In genomic region chr9:127422787-127423186, GRCh38 we compare ENCODE assay signal across 9 cellular contexts. TPM values are rescaled to one million over a fixed set of nuclear protein-coding genes. Genes with fewer than 3 reads are reported as not detected.
DNase-seq lines count a peak whose midpoint lies in the region; ATAC-seq, FAIRE-seq and TF ChIP-seq lines count a peak whose summit lies in the region.
"Had no signal": no experiment of that assay in that cellular context is flagged by ENCODE, and none has a peak within 500 bp of the region (broad histone marks: within the 10 kb centered on the region; RNA-seq: fewer than 3 reads in every experiment).

No MANE protein-coding gene starts in this region.

- CTCF ChIA-PET in HepG2 (lab: Yijun Ruan, JAX; ENCODE audit: low intra/inter-chr PET ratio, low total read pairs): no interaction called here

- no peak for FAIRE-seq in HepG2 (lab: Jason Lieb, UNC)

- H3K4me3 Mint-ChIP-seq in activated T-cell treated with anti-CD3 and anti-CD28 coated beads, Interleukin-2, amount 50 U/mL, for 4 hours: peak overlapping the region; percentile 99
- peak overlapping the region; percentile 98 for H3K4me3 Mint-ChIP-seq in activated naive CD8-positive, alpha-beta T cell treated with anti-CD3 and anti-CD28 coated beads, Interleukin-2, amount 10 ng/mL, durations not matched to agents 7 days and 5 days

- H3K9me3 ChIP-seq in HepG2 (ENCODE audit: low read length) (no peaks in the 10 kb centered on the region), thyroid gland (no peaks in the 10 kb centered on the region)

- no peak for TF ChIP-seq POLR2A in HepG2 (IDR thresholded peaks at IDR 0.05; ENCODE audit: insufficient read depth in 1 of 2, low read depth in 2 of 2, low read length in 2 of 2)
- no peak for TF ChIP-seq POLR2A in thyroid gland (IDR thresholded peaks at IDR 0.05)

- TF ChIP-seq EP300 in HepG2 (IDR thresholded peaks at IDR 0.05; ENCODE audit: low read depth in 2 of 2, low read length in 2 of 2): no peak
- TF ChIP-seq EP300 in HepG2 (CRISPR knock-in tag; IDR thresholded peaks at IDR 0.05; ENCODE audit: borderline replicate concordance): no peak

- no peaks in the 10 kb centered on the region for H4K20me1 ChIP-seq in HepG2 (ENCODE audit: insufficient read depth, low read length)

- 7% methylated on average over 4 of the region's 6 CpGs for WGBS in HepG2 (ENCODE audit: low lambda C conversion rate)
- WGBS in thyroid gland, 2 donors: 44 to 57% methylated on average over 6 of the region's 6 CpGs

- peaks cover 42% of the 10 kb centered on the region for H3K4me1 Mint-ChIP-seq in activated T-cell treated with anti-CD3 and anti-CD28 coated beads, Interleukin-2, amount 50 U/mL, for 4 hours (ENCODE audit: low read depth)
- H3K4me1 Mint-ChIP-seq in activated naive CD8-positive, alpha-beta T cell treated with anti-CD3 and anti-CD28 coated beads, Interleukin-2, amount 10 ng/mL, durations not matched to agents 7 days and 5 days: peaks cover 28% of the 10 kb centered on the region

- no peak for ATAC-seq in activated T-cell treated with anti-CD3 and anti-CD28 coated beads, Interleukin-2, amount 50 U/mL, for 4 hours
- no peak for ATAC-seq in activated naive CD8-positive, alpha-beta T cell treated with anti-CD3 and anti-CD28 coated beads, Interleukin-2, amount 10 ng/mL, durations not matched to agents 7 days and 5 days (ENCODE audit: low read depth)
- ATAC-seq in HepG2 (no peak), GM18909 (IDR thresholded peaks at IDR 0.05; ENCODE audit: poor library complexity, unreplicated experiment) (no peak)

- intact Hi-C loops in HepG2 (cut with micrococcal nuclease; ENCODE audit: unreplicated experiment): loop anchor here (5.0 kb wide), 1 partner anchor 210 kb away; no protein-coding TSS in a partner anchor
- intact Hi-C loops in thyroid gland (cut with DNase I): no loop called here

- H3K36me3 Mint-ChIP-seq in activated T-cell treated with anti-CD3 and anti-CD28 coated beads, Interleukin-2, amount 50 U/mL, for 4 hours (ENCODE audit: insufficient read depth): peaks cover 6% of the 10 kb centered on the region
- H3K36me3 Mint-ChIP-seq in activated naive CD8-positive, alpha-beta T cell treated with anti-CD3 and anti-CD28 coated beads, Interleukin-2, amount 10 ng/mL, durations not matched to agents 7 days and 5 days: peaks cover 12% of the 10 kb centered on the region

- H3K4me1 ChIP-seq in HepG2 (ENCODE audit: insufficient read depth, low read length) (peaks cover 47% of the 10 kb centered on the region), thyroid gland (peaks cover 22 to 26% of the 10 kb centered on the region in 2 donors)

- H3K27me3 Mint-ChIP-seq in activated T-cell treated with anti-CD3 and anti-CD28 coated beads, Interleukin-2, amount 50 U/mL, for 4 hours (ENCODE audit: low read depth): no peaks in the 10 kb centered on the region
- no peaks in the 10 kb centered on the region for H3K27me3 Mint-ChIP-seq in activated naive CD8-positive, alpha-beta T cell treated with anti-CD3 and anti-CD28 coated beads, Interleukin-2, amount 10 ng/mL, durations not matched to agents 7 days and 5 days

- POLR2A ChIA-PET in activated naive CD8-positive, alpha-beta T cell treated with anti-CD3 and anti-CD28 coated beads, Interleukin-2, amount 10 ng/mL, durations not matched to agents 7 days and 5 days (lab: Charles Lee): interaction anchor here (1.0 to 5.4 kb wide), 3 partner anchors 26 to 32 kb away, joined by 3 to 53 read pairs (median 4); partner anchors contain the start of genes LRSAM1, RPL12 and SLC2A8
- POLR2A ChIA-PET in HepG2 (lab: Yijun Ruan, JAX): interaction anchor here (1.0 to 3.3 kb wide), 7 partner anchors 24 to 198 kb away, joined by 3 to 39 read pairs (median 11); partner anchors contain the start of genes LRSAM1, RPL12 and SLC2A8

- H3K9ac ChIP-seq in HepG2 (ENCODE audit: insufficient read depth, low read depth, low read length): peak overlapping the region; percentile 88

- TF ChIP-seq CTCF in HepG2 (CRISPR knock-in tag; IDR thresholded peaks at IDR 0.05) (no peak), thyroid gland (IDR thresholded peaks at IDR 0.05) (no peak)

- H3K27me3 ChIP-seq in HepG2 (ENCODE audit: control insufficient read depth in 1 of 2, insufficient read depth in 2 of 2, low read length in 2 of 2): no peaks in the 10 kb centered on the region; a peak in 1 of 5 replicates
- no peaks in the 10 kb centered on the region for H3K27me3 ChIP-seq in thyroid gland

- H3K4me2 ChIP-seq in HepG2 (ENCODE audit: low read depth, low read length): peak overlapping the region; percentile 89

- TF ChIP-seq RAD21 in HepG2 (CRISPR knock-in tag; IDR thresholded peaks at IDR 0.05): no peak

- H3K36me3 ChIP-seq in HepG2 (replicated peaks in 1 of 2; ENCODE audit: control insufficient read depth in 1 of 2, insufficient read depth in 2 of 2, low read length in 2 of 2) (0 out of 5 replicates have a peak, but pooled peaks cover 0 to under 1% of the 10 kb centered on the region in 2 experiments), thyroid gland (no peaks in the 10 kb centered on the region)

- H2AFZ ChIP-seq in HepG2 (ENCODE audit: low read length): no peak overlapping the region

- DNase-seq in activated T-cell treated with anti-CD3 and anti-CD28 coated beads, Interleukin-2, amount 50 U/mL, for 4 hours: no peak
- DNase-seq in activated T-cell treated with anti-CD3 and anti-CD28 coated beads, Interleukin-2, amount 50 U/mL, for 48 hours: no peak
- no peak for DNase-seq in activated naive CD8-positive, alpha-beta T cell treated with anti-CD3 and anti-CD28 coated beads, Interleukin-2, amount 10 ng/mL, durations not matched to agents 7 days and 5 days
- DNase-seq in HepG2 (ENCODE audit: low spot score) (no peak), thyroid gland (no peak), GDM1 (lab: John Stamatoyannopoulos, UW) (no peak), dermis blood vessel endothelial cell (no peak)
- DNase-seq: NCI-H2107 had no signal

- peaks cover 47% of the 10 kb centered on the region for H3K79me2 ChIP-seq in HepG2 (ENCODE audit: insufficient read depth, low read length)

- H3K4me3 ChIP-seq in HepG2 (replicated peaks in 1 of 3; ENCODE audit: insufficient read depth in 1 of 3, low read depth in 2 of 3, low read length in 3 of 3) (peak overlapping the region; percentile 87 to 97 (median 93)), thyroid gland (replicated peaks in 1 of 3) (peak overlapping the region in 2 of 3 donors; percentile 45 to 76)

- H3K27ac ChIP-seq in HepG2 (ENCODE audit: extremely low read length, insufficient read depth, low read length) (peak overlapping the region; percentile 95), thyroid gland (no peak overlapping the region)

- BruUV-seq in HepG2 (replicated peaks; lab: Mats Ljungman, UMichigan): no TSS peak

- H3K9me3 Mint-ChIP-seq in activated T-cell treated with anti-CD3 and anti-CD28 coated beads, Interleukin-2, amount 50 U/mL, for 4 hours: no peaks in the 10 kb centered on the region
- no peaks in the 10 kb centered on the region for H3K9me3 Mint-ChIP-seq in activated naive CD8-positive, alpha-beta T cell treated with anti-CD3 and anti-CD28 coated beads, Interleukin-2, amount 10 ng/mL, durations not matched to agents 7 days and 5 days

- H3K27ac Mint-ChIP-seq in activated naive CD8-positive, alpha-beta T cell treated with anti-CD3 and anti-CD28 coated beads, Interleukin-2, amount 10 ng/mL, durations not matched to agents 7 days and 5 days: no peak overlapping the region

- in situ Hi-C loops in HepG2 (cut with HindIII; ENCODE audit: extremely low pct_ligation_motif_present, low pct_unique_long_range_greater_than_20kb): no loop called here

RNA-seq across cellular contexts. Expression of gene ZNF79, which starts 1.4 kb away (rescaled TPM):
- 10 to 100 TPM in 2 of 3 donors, 1 to 10 TPM in 1; 9.0 to 14.0 (median 13.6) TPM for total RNA-seq in activated T-cell treated with anti-CD3 and anti-CD28 coated beads, Interleukin-2, amount 50 U/mL, for 4 hours
- total RNA-seq in activated naive CD8-positive, alpha-beta T cell treated with anti-CD3 and anti-CD28 coated beads, Interleukin-2, amount 10 ng/mL, durations not matched to agents 7 days and 5 days: 10 to 100 TPM; 14.2 to 15.0 TPM
- 7.3 and 8.1 TPM in 2 replicates for total RNA-seq in HepG2 (2016; rRNA removed; fragmentation: Illumina TruSeq; extraction: Trizol)
- total RNA-seq in HepG2 (2016; cell fraction: cytosol; rRNA removed; fragmentation: Illumina TruSeq; extraction: Trizol; ENCODE audit: low read depth): 3.1 and 3.7 TPM in 2 replicates
- 7.1 and 8.1 TPM in 2 replicates for total RNA-seq in HepG2 (2016; cell fraction: insoluble cytoplasmic fraction; rRNA removed; fragmentation: Illumina TruSeq; extraction: Trizol)
- total RNA-seq in HepG2 (2016; cell fraction: membrane; rRNA removed; fragmentation: Illumina TruSeq; extraction: Trizol): 5.0 and 6.4 TPM in 2 replicates
- total RNA-seq in HepG2 (2016; cell fraction: nucleus; rRNA removed; fragmentation: Illumina TruSeq; extraction: Trizol): 6.5 and 7.4 TPM in 2 replicates
- 3.7 and 4.0 TPM in 2 replicates for polyA plus RNA-seq in HepG2 (2011; rRNA removed)
- 2.4 and 2.7 TPM in 2 replicates for polyA plus RNA-seq in HepG2 (2011; cell fraction: cytosol; rRNA removed)
- polyA plus RNA-seq in HepG2 (2011; cell fraction: nucleus; rRNA removed): 6.0 and 7.5 TPM in 2 replicates
- 2.6 and 3.2 TPM in 2 replicates for polyA plus RNA-seq in HepG2 (2012)
- polyA plus RNA-seq in HepG2 (2016; cell fraction: cytosol; fragmentation: Illumina TruSeq; extraction: Trizol; ENCODE audit: low read depth): 0.52 and 0.70 TPM in 2 replicates
- polyA plus RNA-seq in HepG2 (2016; cell fraction: insoluble cytoplasmic fraction; fragmentation: Illumina TruSeq; extraction: Trizol; ENCODE audit: low read depth): 4.7 TPM in 2 replicates
- 1.3 and 1.4 TPM in 2 replicates for polyA plus RNA-seq in HepG2 (2016; cell fraction: membrane; fragmentation: Illumina TruSeq; extraction: Trizol; ENCODE audit: low read depth)
- polyA plus RNA-seq in HepG2 (2016; cell fraction: nucleus; fragmentation: Illumina TruSeq; extraction: Trizol; ENCODE audit: insufficient read depth, low read depth): 8.9 and 9.1 TPM in 2 replicates
- 6.0 and 28.4 TPM in 2 replicates for polyA minus RNA-seq in HepG2 (2011; rRNA and poly(A)+ RNA removed; ENCODE audit: low replicate concordance)
- 3.7 and 4.2 TPM in 2 replicates for polyA minus RNA-seq in HepG2 (2011; cell fraction: cytosol; rRNA and poly(A)+ RNA removed)
- polyA minus RNA-seq in HepG2 (2011; cell fraction: nucleus; rRNA and poly(A)+ RNA removed): 7.9 and 11.3 TPM in 2 replicates
- total RNA-seq in thyroid gland: 10 to 100 TPM; 10.6 to 19.4 (median 15.9) TPM
- 11.8 and 14.8 TPM in 2 replicates for total RNA-seq in dermis blood vessel endothelial cell

RNA-seq across cellular contexts. Expression of gene SLC2A8, which starts 25.8 kb away (rescaled TPM):
- total RNA-seq in activated T-cell treated with anti-CD3 and anti-CD28 coated beads, Interleukin-2, amount 50 U/mL, for 4 hours: 1 to 10 TPM; 1.9 to 3.2 (median 3.0) TPM
- 1 to 10 TPM; 3.4 to 4.1 TPM for total RNA-seq in activated naive CD8-positive, alpha-beta T cell treated with anti-CD3 and anti-CD28 coated beads, Interleukin-2, amount 10 ng/mL, durations not matched to agents 7 days and 5 days
- total RNA-seq in HepG2 (2016; rRNA removed; fragmentation: Illumina TruSeq; extraction: Trizol): 24.0 and 48.6 TPM in 2 replicates
- 25.8 and 26.2 TPM in 2 replicates for total RNA-seq in HepG2 (2016; cell fraction: cytosol; rRNA removed; fragmentation: Illumina TruSeq; extraction: Trizol; ENCODE audit: low read depth)
- 22.9 and 51.3 TPM in 2 replicates for total RNA-seq in HepG2 (2016; cell fraction: insoluble cytoplasmic fraction; rRNA removed; fragmentation: Illumina TruSeq; extraction: Trizol)
- total RNA-seq in HepG2 (2016; cell fraction: membrane; rRNA removed; fragmentation: Illumina TruSeq; extraction: Trizol): 32.1 and 33.0 TPM in 2 replicates
- total RNA-seq in HepG2 (2016; cell fraction: nucleus; rRNA removed; fragmentation: Illumina TruSeq; extraction: Trizol): 53.8 and 57.0 TPM in 2 replicates
- 22.6 and 37.2 TPM in 2 replicates for polyA plus RNA-seq in HepG2 (2011; rRNA removed)
- polyA plus RNA-seq in HepG2 (2011; cell fraction: cytosol; rRNA removed): 20.3 and 26.4 TPM in 2 replicates
- 73.4 and 80.9 TPM in 2 replicates for polyA plus RNA-seq in HepG2 (2011; cell fraction: nucleus; rRNA removed)
- polyA plus RNA-seq in HepG2 (2012): 15.9 and 25.8 TPM in 2 replicates
- polyA plus RNA-seq in HepG2 (2016; cell fraction: cytosol; fragmentation: Illumina TruSeq; extraction: Trizol; ENCODE audit: low read depth): 18.5 and 21.9 TPM in 2 replicates
- 22.6 and 24.1 TPM in 2 replicates for polyA plus RNA-seq in HepG2 (2016; cell fraction: insoluble cytoplasmic fraction; fragmentation: Illumina TruSeq; extraction: Trizol; ENCODE audit: low read depth)
- 21.2 and 23.1 TPM in 2 replicates for polyA plus RNA-seq in HepG2 (2016; cell fraction: membrane; fragmentation: Illumina TruSeq; extraction: Trizol; ENCODE audit: low read depth)
- polyA plus RNA-seq in HepG2 (2016; cell fraction: nucleus; fragmentation: Illumina TruSeq; extraction: Trizol; ENCODE audit: insufficient read depth, low read depth): 112 and 118 TPM in 2 replicates
- 29.8 and 66.3 TPM in 2 replicates for polyA minus RNA-seq in HepG2 (2011; rRNA and poly(A)+ RNA removed; ENCODE audit: low replicate concordance)
- 13.0 and 13.3 TPM in 2 replicates for polyA minus RNA-seq in HepG2 (2011; cell fraction: cytosol; rRNA and poly(A)+ RNA removed)
- polyA minus RNA-seq in HepG2 (2011; cell fraction: nucleus; rRNA and poly(A)+ RNA removed): 25.1 and 26.0 TPM in 2 replicates
- 10 to 100 TPM; 25.4 to 38.2 (median 29.9) TPM for total RNA-seq in thyroid gland
- total RNA-seq in dermis blood vessel endothelial cell: 10.1 and 11.9 TPM in 2 replicates

RNA-seq across cellular contexts. Expression of gene RPL12, which starts 28.4 kb away (rescaled TPM):
- total RNA-seq in activated T-cell treated with anti-CD3 and anti-CD28 coated beads, Interleukin-2, amount 50 U/mL, for 4 hours: 1,000 to 10,000 TPM; 1,591 to 1,973 (median 1,685) TPM
- total RNA-seq in activated naive CD8-positive, alpha-beta T cell treated with anti-CD3 and anti-CD28 coated beads, Interleukin-2, amount 10 ng/mL, durations not matched to agents 7 days and 5 days: 1,000 to 10,000 TPM; 1,332 to 1,343 TPM
- 1,551 and 1,660 TPM in 2 replicates for total RNA-seq in HepG2 (2016; rRNA removed; fragmentation: Illumina TruSeq; extraction: Trizol)
- total RNA-seq in HepG2 (2016; cell fraction: cytosol; rRNA removed; fragmentation: Illumina TruSeq; extraction: Trizol; ENCODE audit: low read depth): 6,549 and 6,971 TPM in 2 replicates
- 1,601 and 1,648 TPM in 2 replicates for total RNA-seq in HepG2 (2016; cell fraction: insoluble cytoplasmic fraction; rRNA removed; fragmentation: Illumina TruSeq; extraction: Trizol)
- total RNA-seq in HepG2 (2016; cell fraction: membrane; rRNA removed; fragmentation: Illumina TruSeq; extraction: Trizol): 4,907 and 5,180 TPM in 2 replicates
- total RNA-seq in HepG2 (2016; cell fraction: nucleus; rRNA removed; fragmentation: Illumina TruSeq; extraction: Trizol): 525 and 558 TPM in 2 replicates
- 2,097 and 2,590 TPM in 2 replicates for polyA plus RNA-seq in HepG2 (2011; rRNA removed)
- 3,919 and 3,963 TPM in 2 replicates for polyA plus RNA-seq in HepG2 (2011; cell fraction: cytosol; rRNA removed)
- 619 and 713 TPM in 2 replicates for polyA plus RNA-seq in HepG2 (2011; cell fraction: nucleus; rRNA removed)
- 2,179 and 2,497 TPM in 2 replicates for polyA plus RNA-seq in HepG2 (2012)
- 11,205 and 11,665 TPM in 2 replicates for polyA plus RNA-seq in HepG2 (2016; cell fraction: cytosol; fragmentation: Illumina TruSeq; extraction: Trizol; ENCODE audit: low read depth)
- 2,434 and 2,480 TPM in 2 replicates for polyA plus RNA-seq in HepG2 (2016; cell fraction: insoluble cytoplasmic fraction; fragmentation: Illumina TruSeq; extraction: Trizol; ENCODE audit: low read depth)
- 6,884 and 7,463 TPM in 2 replicates for polyA plus RNA-seq in HepG2 (2016; cell fraction: membrane; fragmentation: Illumina TruSeq; extraction: Trizol; ENCODE audit: low read depth)
- 1,156 and 1,223 TPM in 2 replicates for polyA plus RNA-seq in HepG2 (2016; cell fraction: nucleus; fragmentation: Illumina TruSeq; extraction: Trizol; ENCODE audit: insufficient read depth, low read depth)
- 706 and 1,371 TPM in 2 replicates for polyA minus RNA-seq in HepG2 (2011; rRNA and poly(A)+ RNA removed; ENCODE audit: low replicate concordance)
- 461 and 478 TPM in 2 replicates for polyA minus RNA-seq in HepG2 (2011; cell fraction: cytosol; rRNA and poly(A)+ RNA removed)
- 198 and 299 TPM in 2 replicates for polyA minus RNA-seq in HepG2 (2011; cell fraction: nucleus; rRNA and poly(A)+ RNA removed)
- 1,000 to 10,000 TPM; 1,286 to 2,844 (median 1,849) TPM for total RNA-seq in thyroid gland
- total RNA-seq in dermis blood vessel endothelial cell: 969 and 1,693 TPM in 2 replicates

RNA-seq across cellular contexts. Expression of gene LRSAM1, which starts 28.5 kb away (rescaled TPM):
- total RNA-seq in activated T-cell treated with anti-CD3 and anti-CD28 coated beads, Interleukin-2, amount 50 U/mL, for 4 hours: 10 to 100 TPM; 20.5 to 24.2 (median 21.6) TPM
- total RNA-seq in activated naive CD8-positive, alpha-beta T cell treated with anti-CD3 and anti-CD28 coated beads, Interleukin-2, amount 10 ng/mL, durations not matched to agents 7 days and 5 days: 10 to 100 TPM; 22.4 to 25.5 TPM
- total RNA-seq in HepG2 (2016; rRNA removed; fragmentation: Illumina TruSeq; extraction: Trizol) (4.6 and 8.7 TPM in 2 replicates), thyroid gland (10 to 100 TPM; 13.7 to 19.6 (median 16.3) TPM), dermis blood vessel endothelial cell (15.7 and 16.2 TPM in 2 replicates)
- total RNA-seq in HepG2 (2016; cell fraction: cytosol; rRNA removed; fragmentation: Illumina TruSeq; extraction: Trizol; ENCODE audit: low read depth): 1.5 and 1.7 TPM in 2 replicates
- total RNA-seq in HepG2 (2016; cell fraction: insoluble cytoplasmic fraction; rRNA removed; fragmentation: Illumina TruSeq; extraction: Trizol): 4.2 and 9.8 TPM in 2 replicates
- 3.2 and 4.0 TPM in 2 replicates for total RNA-seq in HepG2 (2016; cell fraction: membrane; rRNA removed; fragmentation: Illumina TruSeq; extraction: Trizol)
- 9.5 and 16.9 TPM in 2 replicates for total RNA-seq in HepG2 (2016; cell fraction: nucleus; rRNA removed; fragmentation: Illumina TruSeq; extraction: Trizol)
- polyA plus RNA-seq in HepG2 (2011; rRNA removed): 10.2 and 12.2 TPM in 2 replicates
- 4.1 and 5.2 TPM in 2 replicates for polyA plus RNA-seq in HepG2 (2011; cell fraction: cytosol; rRNA removed)
- polyA plus RNA-seq in HepG2 (2011; cell fraction: nucleus; rRNA removed): 68.4 and 76.1 TPM in 2 replicates
- polyA plus RNA-seq in HepG2 (2012): 10.0 and 14.6 TPM in 2 replicates
- polyA plus RNA-seq in HepG2 (2016; cell fraction: cytosol; fragmentation: Illumina TruSeq; extraction: Trizol; ENCODE audit: low read depth): 1.2 and 1.5 TPM in 2 replicates
- 5.4 and 6.9 TPM in 2 replicates for polyA plus RNA-seq in HepG2 (2016; cell fraction: insoluble cytoplasmic fraction; fragmentation: Illumina TruSeq; extraction: Trizol; ENCODE audit: low read depth)
- 1.2 and 2.1 TPM in 2 replicates for polyA plus RNA-seq in HepG2 (2016; cell fraction: membrane; fragmentation: Illumina TruSeq; extraction: Trizol; ENCODE audit: low read depth)
- polyA plus RNA-seq in HepG2 (2016; cell fraction: nucleus; fragmentation: Illumina TruSeq; extraction: Trizol; ENCODE audit: insufficient read depth, low read depth): 21.9 and 22.1 TPM in 2 replicates
- polyA minus RNA-seq in HepG2 (2011; rRNA and poly(A)+ RNA removed; ENCODE audit: low replicate concordance): 7.6 and 11.4 TPM in 2 replicates
- polyA minus RNA-seq in HepG2 (2011; cell fraction: cytosol; rRNA and poly(A)+ RNA removed): 4.2 and 4.4 TPM in 2 replicates
- 25.4 and 32.1 TPM in 2 replicates for polyA minus RNA-seq in HepG2 (2011; cell fraction: nucleus; rRNA and poly(A)+ RNA removed)
